ENCODE assay signal across 34 cellular contexts in the genomic region with DNA sequence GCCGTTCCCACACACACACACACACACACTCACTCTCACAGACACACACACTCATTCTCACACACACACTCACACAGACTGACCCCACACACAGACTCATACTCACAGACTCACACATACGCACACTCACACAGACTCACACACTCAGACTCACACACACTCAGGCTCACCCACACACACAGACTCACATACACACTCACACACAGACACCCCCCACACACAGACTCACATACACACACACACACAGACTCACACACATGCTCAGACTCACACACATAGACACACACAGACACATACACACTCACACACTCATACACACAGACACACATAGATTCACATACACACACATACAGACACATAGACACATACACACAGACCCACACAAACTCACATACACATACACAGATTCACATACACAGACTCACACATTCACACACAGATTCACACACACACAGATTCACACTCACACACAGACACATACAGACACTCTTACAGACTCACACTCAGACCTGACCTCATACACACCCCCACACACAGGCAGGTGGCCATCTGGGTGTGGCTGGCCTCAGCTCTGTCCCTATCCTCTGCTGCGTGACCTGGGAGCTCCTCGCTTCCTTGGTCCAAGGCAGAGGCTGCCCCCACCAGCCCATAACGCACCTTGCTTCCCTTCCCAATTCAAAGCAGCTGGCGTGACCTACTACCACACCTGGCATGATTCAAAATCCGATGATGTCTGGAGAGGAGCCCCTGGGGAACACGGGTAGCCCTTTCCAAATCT. TPM values are rescaled to one million over a fixed set of nuclear protein-coding genes. Genes with fewer than 3 reads are reported as not detected.
A peak's percentile ranks its signal among the peaks of the same experiment; 100 is the strongest.
DNase-seq lines count a peak whose midpoint lies in the region; ATAC-seq, FAIRE-seq and TF ChIP-seq lines count a peak whose summit lies in the region.
"Had no signal": no experiment of that assay in that cellular context is flagged by ENCODE, and none has a peak within 500 bp of the region (broad histone marks: within the 10 kb centered on the region; RNA-seq: fewer than 3 reads in every experiment).

No MANE protein-coding gene starts in this region.

- no peak for TF ChIP-seq EP300 in K562 (IDR thresholded peaks at IDR 0.05; ENCODE audit: low read length)

- no peak overlapping the region for H2BK120ac ChIP-seq in neuronal stem cell (ENCODE audit: low read depth, low read length)

- no TSS peak for BruUV-seq in K562 (replicated peaks; lab: Mats Ljungman, UMichigan)

- H3K27me3 ChIP-seq in K562 (ENCODE audit: control insufficient read depth in 2 of 2, insufficient read depth in 2 of 2, low read length in 2 of 2) (peaks cover 4 to 35% of the 10 kb centered on the region in 2 experiments; a peak in 2 of 5 replicates), neuronal stem cell (ENCODE audit: control insufficient read depth in 3 of 3, insufficient read depth in 3 of 3, low read depth in 1 of 3, low read length in 3 of 3) (peaks cover 0 to 8% (median 0%) of the 10 kb centered on the region in 3 experiments), uterus (no peaks in the 10 kb centered on the region)
- H3K27me3 ChIP-seq: hepatocyte had no signal

- no peak overlapping the region for H3K9ac ChIP-seq in K562 (ENCODE audit: insufficient read depth in 1 of 2, low read depth in 2 of 2, low read length in 2 of 2)
- peak overlapping the region; percentile 17 for H3K9ac ChIP-seq in neuronal stem cell (ENCODE audit: low read depth, low read length, poor library complexity)
- H3K9ac ChIP-seq: neural progenitor cell had no signal

- POLR2A ChIA-PET in activated CD4-positive, alpha-beta memory T cell treated with anti-CD3 and anti-CD28 coated beads, Interleukin-2, amount 10 ng/mL, durations not matched to agents 7 days and 5 days (lab: Charles Lee): no interaction called here
- POLR2A ChIA-PET in activated CD4-positive, alpha-beta memory T cell treated with anti-CD3 and anti-CD28 coated beads for 36 hours (lab: Charles Lee): no interaction called here
- POLR2A ChIA-PET in K562 (lab: Yijun Ruan, JAX): no interaction called here

- H4K8ac ChIP-seq in neuronal stem cell (ENCODE audit: low read depth, low read length): no peak overlapping the region

- peak overlapping the region; percentile 28 for H2AK5ac ChIP-seq in neuronal stem cell (ENCODE audit: low read depth, low read length)

- intact Hi-C loops in activated CD4-positive, alpha-beta memory T cell treated with anti-CD3 and anti-CD28 coated beads for 36 hours (cut with micrococcal nuclease): no loop called here
- intact Hi-C loops in K562 (cut with micrococcal nuclease) (no loop called here), uterus (cut with DNase I; ENCODE audit: low total_unique reads) (no loop called here)

- no peak overlapping the region for H3K27ac Mint-ChIP-seq in activated CD4-positive, alpha-beta memory T cell treated with anti-CD3 and anti-CD28 coated beads, Interleukin-2, amount 10 ng/mL, durations not matched to agents 7 days and 5 days
- no peak overlapping the region for H3K27ac Mint-ChIP-seq in activated CD4-positive, alpha-beta memory T cell treated with anti-CD3 and anti-CD28 coated beads for 36 hours
- no peak overlapping the region for H3K27ac Mint-ChIP-seq in activated T-cell treated with anti-CD3 and anti-CD28 coated beads, Interleukin-2, amount 50 U/mL, for 72 hours
- H3K27ac Mint-ChIP-seq: activated CD4-positive, alpha-beta T cell treated with anti-CD3 and anti-CD28 coated beads, Interleukin-2, amount 10 ng/mL, durations not matched to agents 7 days and 5 days; activated naive CD4-positive, alpha-beta T cell treated with anti-CD3 and anti-CD28 coated beads, Interleukin-2, amount 50 U/mL, for 24 hours; activated T-helper 17 cell treated with anti-CD3 and anti-CD28 coated beads, Interleukin-2, amount 50 U/mL, for 72 hours; CD14-positive monocyte; neural progenitor cell; stimulated activated naive CD8-positive, alpha-beta T cell treated with anti-CD3 and anti-CD28 coated beads, Interleukin-15, amount 100 ng/mL, for 72 hours; WTC11 had no signal

- no peak for FAIRE-seq in K562 (lab: Jason Lieb, UNC)
- FAIRE-seq: GM18507 had no signal

- peaks cover 5% of the 10 kb centered on the region for H3K79me1 ChIP-seq in neuronal stem cell (ENCODE audit: low read depth, low read length)

- peak; percentile 6 for DNase-seq in activated CD4-positive, alpha-beta memory T cell treated with anti-CD3 and anti-CD28 coated beads, Interleukin-2, amount 10 ng/mL, durations not matched to agents 7 days and 5 days
- no peak for DNase-seq in activated CD4-positive, alpha-beta memory T cell treated with anti-CD3 and anti-CD28 coated beads for 36 hours
- DNase-seq in K562 (ENCODE audit: extremely low read depth in 1 of 4, low spot score in 3 of 4) (no peak), neuronal stem cell (ENCODE audit: low spot score) (no peak), uterus (peak; percentile 2 to 5), glomerular visceral epithelial cell (ENCODE audit: extremely low spot score) (no peak)
- no peak for DNase-seq in activated T-cell treated with anti-CD3 and anti-CD28 coated beads, Interleukin-2, amount 50 U/mL, for 72 hours
- DNase-seq: activated CD4-positive, alpha-beta T cell treated with anti-CD3 and anti-CD28 coated beads, Interleukin-2, amount 10 ng/mL, durations not matched to agents 7 days and 5 days; anterior cingulate cortex; DMS79; foreskin melanocyte; GF-D8; Kasumi-1; mesenchymal stem cell; NCI-H1436 treated with DMSO at 0.1 percent for 48 hours; NCI-H510A; stimulated activated CD4-positive, alpha-beta T cell treated with anti-CD3 and anti-CD28 coated beads, Interleukin-15, amount 100 ng/mL, for 24 hours; stimulated activated naive CD8-positive, alpha-beta T cell treated with anti-CD3 and anti-CD28 coated beads, Interleukin-15, amount 100 ng/mL, for 72 hours; T-helper 9 cell; trophoblast cell had no signal

- in situ Hi-C loops in K562 (cut with MboI): no loop called here

- H3K14ac ChIP-seq in neuronal stem cell (ENCODE audit: low read length): peak overlapping the region; percentile 56

- H3K9me3 ChIP-seq in K562 (replicated peaks; ENCODE audit: control insufficient read depth, insufficient read depth, low read depth, low read length) (no peaks in the 10 kb centered on the region), neuronal stem cell (replicated peaks in 1 of 2; ENCODE audit: control insufficient read depth in 2 of 2, insufficient read depth in 1 of 2, low read depth in 1 of 2, low read length in 2 of 2) (no peaks in the 10 kb centered on the region), uterus (no peaks in the 10 kb centered on the region)

- no peak for TF ChIP-seq POLR2A in K562 (conservative IDR thresholded peaks at IDR 0.05)
- no peak for TF ChIP-seq POLR2A in uterus (IDR thresholded peaks at IDR 0.05)

- H3K23ac ChIP-seq in neuronal stem cell (ENCODE audit: low read depth, low read length, poor library complexity): peak overlapping the region; percentile 55

- ATAC-seq in K562: peak; percentile 44; the same call in 1 of the 3 replicates
- no peak for ATAC-seq in activated T-cell treated with anti-CD3 and anti-CD28 coated beads, Interleukin-2, amount 50 U/mL, for 72 hours (replicated peaks in 1 of 2)
- ATAC-seq in GM21360 (IDR thresholded peaks at IDR 0.05; ENCODE audit: unreplicated experiment): no peak
- ATAC-seq: activated T-helper 17 cell treated with anti-CD3 and anti-CD28 coated beads, Interleukin-2, amount 50 U/mL, for 72 hours; esophagus mucosa; left colon; Right ventricle myocardium inferior; stimulated activated naive CD8-positive, alpha-beta T cell treated with anti-CD3 and anti-CD28 coated beads, Interleukin-15, amount 100 ng/mL, for 72 hours had no signal

- no peak for TF ChIP-seq CTCF in K562 (IDR thresholded peaks at IDR 0.05 in 2 of 3, conservative IDR thresholded peaks at IDR 0.05 in 1 of 3; ENCODE audit: insufficient read depth in 2 of 3, low read depth in 1 of 3, low read length in 3 of 3)
- TF ChIP-seq CTCF in uterus (IDR thresholded peaks at IDR 0.05): no peak

- no peaks in the 10 kb centered on the region for H3K79me2 ChIP-seq in K562 (ENCODE audit: control insufficient read depth, insufficient read depth, low read length)
- H3K79me2 ChIP-seq: hepatocyte had no signal

- no peaks in the 10 kb centered on the region for H3K9me3 Mint-ChIP-seq in activated CD4-positive, alpha-beta memory T cell treated with anti-CD3 and anti-CD28 coated beads, Interleukin-2, amount 10 ng/mL, durations not matched to agents 7 days and 5 days
- peaks cover 2% of the 10 kb centered on the region for H3K9me3 Mint-ChIP-seq in activated CD4-positive, alpha-beta memory T cell treated with anti-CD3 and anti-CD28 coated beads for 36 hours
- peaks cover 0 to 2% of the 10 kb centered on the region in 2 donors for H3K9me3 Mint-ChIP-seq in activated T-cell treated with anti-CD3 and anti-CD28 coated beads, Interleukin-2, amount 50 U/mL, for 72 hours
- H3K9me3 Mint-ChIP-seq: activated CD4-positive, alpha-beta T cell treated with anti-CD3 and anti-CD28 coated beads, Interleukin-2, amount 10 ng/mL, durations not matched to agents 7 days and 5 days; activated T-helper 17 cell treated with anti-CD3 and anti-CD28 coated beads, Interleukin-2, amount 50 U/mL, for 72 hours had no signal

- H2BK15ac ChIP-seq in neuronal stem cell (ENCODE audit: low read length): no peak overlapping the region

- H3K4me2 ChIP-seq in K562 (ENCODE audit: insufficient read depth, low read length): no peak overlapping the region
- no peak overlapping the region for H3K4me2 ChIP-seq in neuronal stem cell (ENCODE audit: insufficient read depth, low read length, poor library complexity, severe bottlenecking)
- H3K4me2 ChIP-seq: hepatocyte, neural progenitor cell had no signal

- no peak overlapping the region for H3K18ac ChIP-seq in neuronal stem cell (ENCODE audit: low read length)

- H3K4me3 ChIP-seq in K562 (no peak overlapping the region), neuronal stem cell (ENCODE audit: low read length in 2 of 2) (peak overlapping the region in 1 of 2 donors; percentile 44), uterus (no peak overlapping the region)
- H3K4me3 ChIP-seq: hepatocyte, neural progenitor cell had no signal

- no peaks in the 10 kb centered on the region for H3K4me1 ChIP-seq in K562 (replicated peaks in 1 of 2; ENCODE audit: control insufficient read depth in 2 of 2, insufficient read depth in 2 of 2, low read length in 2 of 2)
- peaks cover 0 to 3% of the 10 kb centered on the region in 2 donors for H3K4me1 ChIP-seq in neuronal stem cell (ENCODE audit: control insufficient read depth in 2 of 2, insufficient read depth in 1 of 2, low read depth in 1 of 2, low read length in 2 of 2)
- no peaks in the 10 kb centered on the region for H3K4me1 ChIP-seq in uterus
- H3K4me1 ChIP-seq: neural progenitor cell had no signal

- H4K91ac ChIP-seq in neuronal stem cell (ENCODE audit: low read depth, low read length, poor library complexity): no peak overlapping the region

- H3K27ac ChIP-seq in K562 (ENCODE audit: extremely low read depth, low read depth, low read length) (no peak overlapping the region; the same call in 2 of the 3 replicates), neuronal stem cell (replicated peaks; ENCODE audit: low read length) (no peak overlapping the region), uterus (no peak overlapping the region)
- H3K27ac ChIP-seq: 22Rv1, hepatocyte, neural progenitor cell had no signal

- 0% methylated on average over 6 of the region's 8 CpGs for WGBS in K562 (ENCODE audit: insufficient coverage, low coverage, missing lambda C conversion rate)
- no CpG with 5 or more reads among the region's 8 CpGs for WGBS in neuronal stem cell (ENCODE audit: extremely low coverage in 2 of 2, insufficient read length in 2 of 2, insufficient replicate concordance in 1 of 2), 2 donors

- no peaks in the 10 kb centered on the region; the same call in 1 of the 2 replicates for H4K20me1 ChIP-seq in K562 (replicated peaks; ENCODE audit: control insufficient read depth, insufficient read depth, low read length)

- CTCF ChIA-PET in activated CD4-positive, alpha-beta memory T cell treated with anti-CD3 and anti-CD28 coated beads, Interleukin-2, amount 10 ng/mL, durations not matched to agents 7 days and 5 days (lab: Charles Lee): no interaction called here
- CTCF ChIA-PET in activated CD4-positive, alpha-beta memory T cell treated with anti-CD3 and anti-CD28 coated beads for 36 hours (lab: Charles Lee): no interaction called here
- CTCF ChIA-PET in K562 (lab: Yijun Ruan, JAX; ENCODE audit: low intra/inter-chr PET ratio): no interaction called here

- no peak overlapping the region for H2BK12ac ChIP-seq in neuronal stem cell (ENCODE audit: low read length)

- no peaks in the 10 kb centered on the region for H3K9me1 ChIP-seq in K562 (ENCODE audit: control insufficient read depth, insufficient read depth, low read length)

- H3K36me3 ChIP-seq in K562 (ENCODE audit: control insufficient read depth, insufficient read depth, low read length): no peaks in the 10 kb centered on the region
- H3K36me3 ChIP-seq in neuronal stem cell (replicated peaks in 1 of 2; ENCODE audit: control insufficient read depth in 2 of 2, insufficient read depth in 2 of 2, low read length in 2 of 2): no peaks in the 10 kb centered on the region
- H3K36me3 ChIP-seq in uterus: no peaks in the 10 kb centered on the region
- H3K36me3 ChIP-seq: neural progenitor cell had no signal

- H3K4me1 Mint-ChIP-seq in activated CD4-positive, alpha-beta memory T cell treated with anti-CD3 and anti-CD28 coated beads, Interleukin-2, amount 10 ng/mL, durations not matched to agents 7 days and 5 days: no peaks in the 10 kb centered on the region
- H3K4me1 Mint-ChIP-seq in activated CD4-positive, alpha-beta memory T cell treated with anti-CD3 and anti-CD28 coated beads for 36 hours (ENCODE audit: low read depth): no peaks in the 10 kb centered on the region
- H3K4me1 Mint-ChIP-seq in activated T-cell treated with anti-CD3 and anti-CD28 coated beads, Interleukin-2, amount 50 U/mL, for 72 hours (ENCODE audit: low read depth): no peaks in the 10 kb centered on the region
- H3K4me1 Mint-ChIP-seq: activated CD4-positive, alpha-beta T cell treated with anti-CD3 and anti-CD28 coated beads, Interleukin-2, amount 10 ng/mL, durations not matched to agents 7 days and 5 days; activated naive CD4-positive, alpha-beta T cell treated with anti-CD3 and anti-CD28 coated beads, Interleukin-2, amount 50 U/mL, for 24 hours; activated T-helper 17 cell treated with anti-CD3 and anti-CD28 coated beads, Interleukin-2, amount 50 U/mL, for 72 hours; CD14-positive monocyte; neural progenitor cell; stimulated activated naive CD8-positive, alpha-beta T cell treated with anti-CD3 and anti-CD28 coated beads, Interleukin-15, amount 100 ng/mL, for 72 hours had no signal

- no peak for TF ChIP-seq RAD21 in K562 (CRISPR knock-in tag; conservative IDR thresholded peaks at IDR 0.05 in 1 of 2, IDR thresholded peaks at IDR 0.05 in 1 of 2)

- no peak overlapping the region for H3K4ac ChIP-seq in neuronal stem cell (ENCODE audit: low read length)

- no peak overlapping the region for H2BK5ac ChIP-seq in neuronal stem cell (ENCODE audit: low read length)

- H3K27me3 Mint-ChIP-seq in activated CD4-positive, alpha-beta memory T cell treated with anti-CD3 and anti-CD28 coated beads, Interleukin-2, amount 10 ng/mL, durations not matched to agents 7 days and 5 days: peaks cover 5% of the 10 kb centered on the region
- H3K27me3 Mint-ChIP-seq in activated CD4-positive, alpha-beta memory T cell treated with anti-CD3 and anti-CD28 coated beads for 36 hours: peaks cover 2% of the 10 kb centered on the region
- H3K27me3 Mint-ChIP-seq in activated T-cell treated with anti-CD3 and anti-CD28 coated beads, Interleukin-2, amount 50 U/mL, for 72 hours (ENCODE audit: low read depth): no peaks in the 10 kb centered on the region
- H3K27me3 Mint-ChIP-seq: activated naive CD4-positive, alpha-beta T cell treated with anti-CD3 and anti-CD28 coated beads, Interleukin-2, amount 50 U/mL, for 24 hours; activated T-helper 17 cell treated with anti-CD3 and anti-CD28 coated beads, Interleukin-2, amount 50 U/mL, for 72 hours had no signal

- H3K4me3 Mint-ChIP-seq in activated CD4-positive, alpha-beta memory T cell treated with anti-CD3 and anti-CD28 coated beads, Interleukin-2, amount 10 ng/mL, durations not matched to agents 7 days and 5 days: no peak overlapping the region
- no peak overlapping the region for H3K4me3 Mint-ChIP-seq in activated CD4-positive, alpha-beta memory T cell treated with anti-CD3 and anti-CD28 coated beads for 36 hours
- no peak overlapping the region for H3K4me3 Mint-ChIP-seq in activated T-cell treated with anti-CD3 and anti-CD28 coated beads, Interleukin-2, amount 50 U/mL, for 72 hours
- H3K4me3 Mint-ChIP-seq: activated CD4-positive, alpha-beta T cell treated with anti-CD3 and anti-CD28 coated beads, Interleukin-2, amount 10 ng/mL, durations not matched to agents 7 days and 5 days; activated naive CD4-positive, alpha-beta T cell treated with anti-CD3 and anti-CD28 coated beads, Interleukin-2, amount 50 U/mL, for 24 hours; activated T-helper 17 cell treated with anti-CD3 and anti-CD28 coated beads, Interleukin-2, amount 50 U/mL, for 72 hours; CD14-positive monocyte; neural progenitor cell; stimulated activated naive CD8-positive, alpha-beta T cell treated with anti-CD3 and anti-CD28 coated beads, Interleukin-15, amount 100 ng/mL, for 72 hours; WTC11 had no signal

- H2AFZ ChIP-seq in K562 (ENCODE audit: low read depth, low read length): no peak overlapping the region
- H2AFZ ChIP-seq in neuronal stem cell (ENCODE audit: low read length): no peak overlapping the region
- H2AFZ ChIP-seq: hepatocyte, neural progenitor cell had no signal

- H3K36me3 Mint-ChIP-seq in activated CD4-positive, alpha-beta memory T cell treated with anti-CD3 and anti-CD28 coated beads, Interleukin-2, amount 10 ng/mL, durations not matched to agents 7 days and 5 days (ENCODE audit: low read depth): no peaks in the 10 kb centered on the region
- no peaks in the 10 kb centered on the region for H3K36me3 Mint-ChIP-seq in activated CD4-positive, alpha-beta memory T cell treated with anti-CD3 and anti-CD28 coated beads for 36 hours
- H3K36me3 Mint-ChIP-seq in activated T-cell treated with anti-CD3 and anti-CD28 coated beads, Interleukin-2, amount 50 U/mL, for 72 hours (ENCODE audit: insufficient read depth in 2 of 2): no peaks in the 10 kb centered on the region
- H3K36me3 Mint-ChIP-seq: activated naive CD4-positive, alpha-beta T cell treated with anti-CD3 and anti-CD28 coated beads, Interleukin-2, amount 50 U/mL, for 24 hours; CD14-positive monocyte; neural progenitor cell; WTC11 had no signal

RNA-seq across cellular contexts. Expression of gene C3orf22, which starts 1.9 kb away (rescaled TPM):
- total RNA-seq in activated CD4-positive, alpha-beta memory T cell treated with anti-CD3 and anti-CD28 coated beads, Interleukin-2, amount 10 ng/mL, durations not matched to agents 7 days and 5 days: not detected
- not detected for total RNA-seq in activated CD4-positive, alpha-beta memory T cell treated with anti-CD3 and anti-CD28 coated beads for 36 hours
- not detected in 2 replicates for total RNA-seq in K562 (2011; cell fraction: chromatin; rRNA removed; ENCODE audit: low replicate concordance)
- not detected in 2 replicates for total RNA-seq in K562 (2011; cell fraction: nucleolus; rRNA removed)
- not detected in 2 replicates for total RNA-seq in K562 (2011; cell fraction: nucleoplasm; rRNA removed)
- total RNA-seq in K562 (2014; rRNA removed) (not detected in 2 replicates), K562 (2014; rRNA removed; fragmentation: Illumina TruSeq; extraction: Trizol) (not detected in 2 replicates), K562 (2015; rRNA removed; fragmentation: Illumina TruSeq; extraction: Trizol) (not detected in 2 replicates), K562 (2021) (not detected in 2 replicates), uterus (not detected)
- polyA plus RNA-seq in K562 (2011; rRNA removed) (not detected in 2 replicates), K562 (2014; fragmentation: Illumina TruSeq; extraction: Trizol) (not detected in 2 replicates), K562 (2014; fragmentation: Nextera tagmentation; extraction: Ambion mirVana) (not detected), K562 (2014; rRNA removed) (not detected in 2 replicates)
- not detected in 2 replicates for polyA plus RNA-seq in K562 (2011; cell fraction: cytosol; rRNA removed)
- polyA plus RNA-seq in K562 (2011; cell fraction: nucleus; rRNA removed): not detected in 2 replicates
- not detected in 2 replicates for polyA plus RNA-seq in K562 (2012)
- not detected in 2 replicates for polyA minus RNA-seq in K562 (2011; rRNA and poly(A)+ RNA removed)
- polyA minus RNA-seq in K562 (2011; cell fraction: cytosol; rRNA and poly(A)+ RNA removed): not detected in 2 replicates
- polyA minus RNA-seq in K562 (2011; cell fraction: nucleus; rRNA and poly(A)+ RNA removed): not detected in 2 replicates
- 0.03 TPM for polyA plus RNA-seq in neuronal stem cell (2013, experiment 1 of 2)
- not detected for polyA plus RNA-seq in neuronal stem cell (2013, experiment 2 of 2)
- total RNA-seq in activated T-cell treated with anti-CD3 and anti-CD28 coated beads, Interleukin-2, amount 50 U/mL, for 72 hours: not detected
- total RNA-seq: activated CD4-positive, alpha-beta T cell treated with anti-CD3 and anti-CD28 coated beads, Interleukin-2, amount 10 ng/mL, durations not matched to agents 7 days and 5 days; activated T-helper 17 cell treated with anti-CD3 and anti-CD28 coated beads, Interleukin-2, amount 50 U/mL, for 72 hours; cardiac septum; esophagus mucosa; hepatocyte; left colon; posterior vena cava; Right ventricle myocardium inferior; WTC11 had no signal
- polyA plus RNA-seq: CD14-positive monocyte, hepatocyte had no signal

RNA-seq across cellular contexts. Expression of gene CHST13, which starts 32.9 kb away (rescaled TPM):
- total RNA-seq in activated CD4-positive, alpha-beta memory T cell treated with anti-CD3 and anti-CD28 coated beads, Interleukin-2, amount 10 ng/mL, durations not matched to agents 7 days and 5 days: not detected
- total RNA-seq in activated CD4-positive, alpha-beta memory T cell treated with anti-CD3 and anti-CD28 coated beads for 36 hours: not detected
- not detected in 2 replicates for total RNA-seq in K562 (2011; cell fraction: chromatin; rRNA removed; ENCODE audit: low replicate concordance)
- not detected in 2 replicates for total RNA-seq in K562 (2011; cell fraction: nucleolus; rRNA removed)
- total RNA-seq in K562 (2011; cell fraction: nucleoplasm; rRNA removed): not detected in 2 replicates
- total RNA-seq in K562 (2014; rRNA removed) (not detected in 2 replicates), K562 (2014; rRNA removed; fragmentation: Illumina TruSeq; extraction: Trizol) (not detected in 2 replicates), K562 (2015; rRNA removed; fragmentation: Illumina TruSeq; extraction: Trizol) (not detected in 2 replicates), K562 (2021) (not detected in 2 replicates), uterus (under 1 TPM in 2 of 4 donors, not detected in 2; 0.24 to 0.62 TPM)
- polyA plus RNA-seq in K562 (2011; rRNA removed) (not detected in 2 replicates), K562 (2014; fragmentation: Illumina TruSeq; extraction: Trizol) (not detected in 2 replicates), K562 (2014; fragmentation: Nextera tagmentation; extraction: Ambion mirVana) (not detected), K562 (2014; rRNA removed) (not detected in 2 replicates)
- polyA plus RNA-seq in K562 (2011; cell fraction: cytosol; rRNA removed): 0.09 TPM in 1 of 2 replicates, not detected in the other
- polyA plus RNA-seq in K562 (2011; cell fraction: nucleus; rRNA removed): not detected in 2 replicates
- 0.04 TPM in 1 of 2 replicates, not detected in the other for polyA plus RNA-seq in K562 (2012)
- polyA minus RNA-seq in K562 (2011; rRNA and poly(A)+ RNA removed): not detected in 2 replicates
- polyA minus RNA-seq in K562 (2011; cell fraction: cytosol; rRNA and poly(A)+ RNA removed): not detected in 2 replicates
- polyA minus RNA-seq in K562 (2011; cell fraction: nucleus; rRNA and poly(A)+ RNA removed): not detected in 2 replicates
- 1.4 TPM for polyA plus RNA-seq in neuronal stem cell (2013, experiment 1 of 2)
- 1.6 TPM for polyA plus RNA-seq in neuronal stem cell (2013, experiment 2 of 2)
- not detected for total RNA-seq in activated T-cell treated with anti-CD3 and anti-CD28 coated beads, Interleukin-2, amount 50 U/mL, for 72 hours
- total RNA-seq: activated CD4-positive, alpha-beta T cell treated with anti-CD3 and anti-CD28 coated beads, Interleukin-2, amount 10 ng/mL, durations not matched to agents 7 days and 5 days; activated T-helper 17 cell treated with anti-CD3 and anti-CD28 coated beads, Interleukin-2, amount 50 U/mL, for 72 hours; esophagus mucosa had no signal

RNA-seq across cellular contexts. Expression of gene UROC1, which starts 39.3 kb away (rescaled TPM):
- not detected for total RNA-seq in activated CD4-positive, alpha-beta memory T cell treated with anti-CD3 and anti-CD28 coated beads, Interleukin-2, amount 10 ng/mL, durations not matched to agents 7 days and 5 days
- not detected for total RNA-seq in activated CD4-positive, alpha-beta memory T cell treated with anti-CD3 and anti-CD28 coated beads for 36 hours
- total RNA-seq in K562 (2011; cell fraction: chromatin; rRNA removed; ENCODE audit: low replicate concordance): not detected in 2 replicates
- total RNA-seq in K562 (2011; cell fraction: nucleolus; rRNA removed): not detected in 2 replicates
- not detected in 2 replicates for total RNA-seq in K562 (2011; cell fraction: nucleoplasm; rRNA removed)
- total RNA-seq in K562 (2014; rRNA removed) (not detected in 2 replicates), K562 (2014; rRNA removed; fragmentation: Illumina TruSeq; extraction: Trizol) (not detected in 2 replicates), K562 (2015; rRNA removed; fragmentation: Illumina TruSeq; extraction: Trizol) (not detected in 2 replicates), K562 (2021) (0.07 TPM in 1 of 2 replicates, not detected in the other), uterus (under 1 TPM in 1 of 4 donors, not detected in 3; 0.07 TPM)
- polyA plus RNA-seq in K562 (2011; rRNA removed) (not detected in 2 replicates), K562 (2014; fragmentation: Illumina TruSeq; extraction: Trizol) (not detected in 2 replicates), K562 (2014; fragmentation: Nextera tagmentation; extraction: Ambion mirVana) (not detected), K562 (2014; rRNA removed) (not detected in 2 replicates)
- polyA plus RNA-seq in K562 (2011; cell fraction: cytosol; rRNA removed): not detected in 2 replicates
- polyA plus RNA-seq in K562 (2011; cell fraction: nucleus; rRNA removed): not detected in 2 replicates
- not detected in 2 replicates for polyA plus RNA-seq in K562 (2012)
- not detected in 2 replicates for polyA minus RNA-seq in K562 (2011; rRNA and poly(A)+ RNA removed)
- polyA minus RNA-seq in K562 (2011; cell fraction: cytosol; rRNA and poly(A)+ RNA removed): not detected in 2 replicates
- polyA minus RNA-seq in K562 (2011; cell fraction: nucleus; rRNA and poly(A)+ RNA removed): not detected in 2 replicates
- polyA plus RNA-seq in neuronal stem cell (2013, experiment 1 of 2): not detected
- polyA plus RNA-seq in neuronal stem cell (2013, experiment 2 of 2): 0.03 TPM
- not detected for total RNA-seq in activated T-cell treated with anti-CD3 and anti-CD28 coated beads, Interleukin-2, amount 50 U/mL, for 72 hours
- total RNA-seq: activated CD4-positive, alpha-beta T cell treated with anti-CD3 and anti-CD28 coated beads, Interleukin-2, amount 10 ng/mL, durations not matched to agents 7 days and 5 days; activated T-helper 17 cell treated with anti-CD3 and anti-CD28 coated beads, Interleukin-2, amount 50 U/mL, for 72 hours; cardiac septum; esophagus mucosa; left colon; posterior vena cava; Right ventricle myocardium inferior; WTC11 had no signal
- polyA plus RNA-seq: CD14-positive monocyte had no signal

Comparison
In these comparisons a context has a peak if more than half of its experiments do, and no peak if none do; other contexts are left out.
1. DNase-seq: peak in activated CD4-positive, alpha-beta memory T cell treated with anti-CD3 and anti-CD28 coated beads, Interleukin-2, amount 10 ng/mL, durations not matched to agents 7 days and 5 days (single experiment) and uterus (2 of 2); none in activated CD4-positive, alpha-beta memory T cell treated with anti-CD3 and anti-CD28 coated beads for 36 hours (single experiment), K562 (0 of 4), neuronal stem cell (single experiment), activated T-cell treated with anti-CD3 and anti-CD28 coated beads, Interleukin-2, amount 50 U/mL, for 72 hours (0 of 2) and glomerular visceral epithelial cell (single experiment).